In genomic region chr3:65030847-65031463, GRCh38 we compare ENCODE assay signal across 12 cellular contexts.
DNase-seq lines count a peak whose midpoint lies in the region; ATAC-seq and TF ChIP-seq lines count a peak whose summit lies in the region.
"Had no signal": no experiment of that assay in that cellular context is flagged by ENCODE, and none has a peak within 500 bp of the region (broad histone marks: within the 10 kb centered on the region; RNA-seq: fewer than 3 reads in every experiment).

No MANE protein-coding gene starts in this region.

- no peak overlapping the region for H3K4me3 Mint-ChIP-seq in Caco-2 (ENCODE audit: unreplicated experiment)
- H3K4me3 Mint-ChIP-seq in activated T-helper 17 cell treated with anti-CD3 and anti-CD28 coated beads, Interleukin-2, amount 50 U/mL, for 72 hours: no peak overlapping the region
- H3K4me3 Mint-ChIP-seq: activated CD4-positive, alpha-beta memory T cell treated with anti-CD3 and anti-CD28 coated beads, Interleukin-2, amount 10 ng/mL, durations not matched to agents 7 days and 5 days had no signal

- DNase-seq in Caco-2: no peak
- peak; percentile 64 to 77 for DNase-seq in Kasumi-1 (lab: John Stamatoyannopoulos, UW)
- peak; percentile 80 for DNase-seq in astrocyte of the cerebellum (ENCODE audit: low read depth)
- DNase-seq in left kidney (ENCODE audit: low read depth, low spot score): peak; percentile 47
- no peak for DNase-seq in NCI-H187 treated with DMSO at 0.1 percent for 48 hours (lab: John Stamatoyannopoulos, UW)
- no peak for DNase-seq in ecto neural progenitor cell (ENCODE audit: low spot score)
- DNase-seq in NCI-H510A (lab: John Stamatoyannopoulos, UW): no peak
- DNase-seq: activated CD4-positive, alpha-beta memory T cell treated with anti-CD3 and anti-CD28 coated beads, Interleukin-2, amount 10 ng/mL, durations not matched to agents 7 days and 5 days; left ventricle myocardium inferior; NCI-H446 treated with DMSO at 0.1 percent for 48 hours had no signal

- H3K27me3 ChIP-seq in Caco-2 (replicated peaks; ENCODE audit: control insufficient read depth, insufficient read depth, low read length): no peaks in the 10 kb centered on the region
- H3K27me3 ChIP-seq: uterus had no signal

- POLR2A ChIA-PET in Caco-2 (lab: Charles Lee): no interaction called here

- H3K9me3 Mint-ChIP-seq in Caco-2 (ENCODE audit: unreplicated experiment): peaks cover 25% of the 10 kb centered on the region
- peaks cover 19% of the 10 kb centered on the region for H3K9me3 Mint-ChIP-seq in activated T-helper 17 cell treated with anti-CD3 and anti-CD28 coated beads, Interleukin-2, amount 50 U/mL, for 72 hours

- CTCF ChIA-PET in Caco-2 (lab: Charles Lee): no interaction called here

- intact Hi-C loops in Caco-2 (cut with micrococcal nuclease; ENCODE audit: unreplicated experiment): no loop called here

- H3K4me3 ChIP-seq in Caco-2 (ENCODE audit: low read depth, low read length) (no peak overlapping the region), astrocyte of the cerebellum (ENCODE audit: low read depth, low read length) (no peak overlapping the region)
- H3K4me3 ChIP-seq: left ventricle myocardium inferior, uterus had no signal

- peak overlapping the region; percentile 12 for H3K27ac Mint-ChIP-seq in Caco-2 (ENCODE audit: unreplicated experiment)
- H3K27ac Mint-ChIP-seq in activated T-helper 17 cell treated with anti-CD3 and anti-CD28 coated beads, Interleukin-2, amount 50 U/mL, for 72 hours: no peak overlapping the region
- H3K27ac Mint-ChIP-seq: activated CD4-positive, alpha-beta memory T cell treated with anti-CD3 and anti-CD28 coated beads, Interleukin-2, amount 10 ng/mL, durations not matched to agents 7 days and 5 days had no signal

- TF ChIP-seq CTCF in Caco-2 (IDR thresholded peaks at IDR 0.05; ENCODE audit: insufficient read depth in 1 of 2, low read depth in 1 of 2, low read length in 1 of 2, severe bottlenecking in 1 of 2, unreplicated experiment in 1 of 2) (no peak), astrocyte of the cerebellum (IDR thresholded peaks at IDR 0.05; ENCODE audit: low read depth, low read length, missing control alignments) (no peak)

- no TSS peak for BruUV-seq in Caco-2 (replicated peaks; lab: Mats Ljungman, UMichigan)

- no peaks in the 10 kb centered on the region for H3K36me3 ChIP-seq in Caco-2 (ENCODE audit: control insufficient read depth, insufficient read depth, low read length)
- H3K36me3 ChIP-seq: left ventricle myocardium inferior, uterus had no signal

- H3K27me3 Mint-ChIP-seq in Caco-2 (ENCODE audit: insufficient read depth, unreplicated experiment): no peaks in the 10 kb centered on the region
- no peaks in the 10 kb centered on the region for H3K27me3 Mint-ChIP-seq in activated T-helper 17 cell treated with anti-CD3 and anti-CD28 coated beads, Interleukin-2, amount 50 U/mL, for 72 hours
- H3K27me3 Mint-ChIP-seq: activated CD4-positive, alpha-beta memory T cell treated with anti-CD3 and anti-CD28 coated beads, Interleukin-2, amount 10 ng/mL, durations not matched to agents 7 days and 5 days had no signal

- no peak for ATAC-seq in activated T-helper 17 cell treated with anti-CD3 and anti-CD28 coated beads, Interleukin-2, amount 50 U/mL, for 72 hours (replicated peaks)

- H3K4me1 ChIP-seq in Caco-2: peaks cover 9% of the 10 kb centered on the region
- H3K4me1 ChIP-seq: left ventricle myocardium inferior, uterus had no signal

- in situ Hi-C loops in astrocyte of the cerebellum (cut with HindIII; ENCODE audit: low sequenced_read_pairs): no loop called here

- peaks cover 19% of the 10 kb centered on the region for H3K4me1 Mint-ChIP-seq in Caco-2 (ENCODE audit: low read depth, unreplicated experiment)
- no peaks in the 10 kb centered on the region for H3K4me1 Mint-ChIP-seq in activated T-helper 17 cell treated with anti-CD3 and anti-CD28 coated beads, Interleukin-2, amount 50 U/mL, for 72 hours
- H3K4me1 Mint-ChIP-seq: activated CD4-positive, alpha-beta memory T cell treated with anti-CD3 and anti-CD28 coated beads, Interleukin-2, amount 10 ng/mL, durations not matched to agents 7 days and 5 days had no signal

- no peaks in the 10 kb centered on the region for H3K9me3 ChIP-seq in Caco-2
- H3K9me3 ChIP-seq: left ventricle myocardium inferior, uterus had no signal

- no peaks in the 10 kb centered on the region for H3K36me3 Mint-ChIP-seq in Caco-2 (ENCODE audit: insufficient read depth, unreplicated experiment)
- no peaks in the 10 kb centered on the region for H3K36me3 Mint-ChIP-seq in activated T-helper 17 cell treated with anti-CD3 and anti-CD28 coated beads, Interleukin-2, amount 50 U/mL, for 72 hours (ENCODE audit: low read depth)

Comparison
In these comparisons a context has a peak if more than half of its experiments do, and no peak if none do; other contexts are left out.
1. DNase-seq: peak in Kasumi-1 (2 of 2), astrocyte of the cerebellum (single experiment) and left kidney (single experiment); none in Caco-2 (0 of 2), NCI-H187 treated with DMSO at 0.1 percent for 48 hours (single experiment), ecto neural progenitor cell (single experiment) and NCI-H510A (single experiment).